Comparison of ENCODE assay signal across 9 cellular contexts in genomic region chr6:190596-191395, GRCh38.
DNase-seq lines count a peak whose midpoint lies in the region; ATAC-seq and TF ChIP-seq lines count a peak whose summit lies in the region.
"Had no signal": no experiment of that assay in that cellular context is flagged by ENCODE, and none has a peak within 500 bp of the region (broad histone marks: within the 10 kb centered on the region; RNA-seq: fewer than 3 reads in every experiment).

No MANE protein-coding gene starts in this region.

- TF ChIP-seq CTCF in HFFc6 (IDR thresholded peaks at IDR 0.05): no peak

- peak overlapping the region; percentile 86 for H3K27ac Mint-ChIP-seq in activated CD4-positive, alpha-beta T cell treated with anti-CD3 and anti-CD28 coated beads, Interleukin-2, amount 10 ng/mL, durations not matched to agents 7 days and 5 days
- peak overlapping the region; percentile 87 for H3K27ac Mint-ChIP-seq in activated naive CD8-positive, alpha-beta T cell treated with anti-CD3 and anti-CD28 coated beads for 36 hours
- H3K27ac Mint-ChIP-seq in HFFc6: no peak overlapping the region

- POLR2A ChIA-PET in activated CD4-positive, alpha-beta T cell treated with anti-CD3 and anti-CD28 coated beads, Interleukin-2, amount 10 ng/mL, durations not matched to agents 7 days and 5 days (lab: Charles Lee): interaction anchor here (0.6 to 1.1 kb wide), 2 partner anchors 16 to 143 kb away, joined by 3 to 4 read pairs; no protein-coding TSS in a partner anchor

- CTCF ChIA-PET in activated CD4-positive, alpha-beta T cell treated with anti-CD3 and anti-CD28 coated beads, Interleukin-2, amount 10 ng/mL, durations not matched to agents 7 days and 5 days (lab: Charles Lee): interaction anchor here (0.7 to 4.6 kb wide), 11 partner anchors 10 to 308 kb away, joined by 3 to 34 read pairs (median 4); partner anchors contain the start of gene IRF4

- DNase-seq in activated CD4-positive, alpha-beta T cell treated with anti-CD3 and anti-CD28 coated beads, Interleukin-2, amount 10 ng/mL, durations not matched to agents 7 days and 5 days: peak; percentile 27
- DNase-seq in activated CD4-positive, alpha-beta T cell treated with anti-CD3 and anti-CD28 coated beads for 48 hours: no peak
- DNase-seq in Kasumi-1 (lab: John Stamatoyannopoulos, UW): peak; percentile 12 to 20
- DNase-seq in activated naive CD8-positive, alpha-beta T cell treated with anti-CD3 and anti-CD28 coated beads for 36 hours: peak; percentile 19
- DNase-seq in sciatic nerve (ENCODE audit: low spot score): peak; percentile 49
- DNase-seq in HFFc6: no peak
- DNase-seq in GM19240 (ENCODE audit: insufficient read length, low spot score): no peak
- DNase-seq: NCI-H226 had no signal

- peaks cover 62% of the 10 kb centered on the region for H3K4me1 Mint-ChIP-seq in activated CD4-positive, alpha-beta T cell treated with anti-CD3 and anti-CD28 coated beads, Interleukin-2, amount 10 ng/mL, durations not matched to agents 7 days and 5 days
- H3K4me1 Mint-ChIP-seq in activated naive CD8-positive, alpha-beta T cell treated with anti-CD3 and anti-CD28 coated beads for 36 hours: peaks cover 57% of the 10 kb centered on the region
- peaks cover 15% of the 10 kb centered on the region for H3K4me1 Mint-ChIP-seq in HFFc6 (ENCODE audit: low read depth)

- no peaks in the 10 kb centered on the region for H3K27me3 Mint-ChIP-seq in activated CD4-positive, alpha-beta T cell treated with anti-CD3 and anti-CD28 coated beads, Interleukin-2, amount 10 ng/mL, durations not matched to agents 7 days and 5 days
- H3K27me3 Mint-ChIP-seq in activated naive CD8-positive, alpha-beta T cell treated with anti-CD3 and anti-CD28 coated beads for 36 hours: no peaks in the 10 kb centered on the region
- H3K27me3 Mint-ChIP-seq in HFFc6 (ENCODE audit: insufficient read depth): peaks cover 14% of the 10 kb centered on the region

- H3K9me3 Mint-ChIP-seq in activated CD4-positive, alpha-beta T cell treated with anti-CD3 and anti-CD28 coated beads, Interleukin-2, amount 10 ng/mL, durations not matched to agents 7 days and 5 days: no peaks in the 10 kb centered on the region
- H3K9me3 Mint-ChIP-seq in activated naive CD8-positive, alpha-beta T cell treated with anti-CD3 and anti-CD28 coated beads for 36 hours: peaks cover 17% of the 10 kb centered on the region
- H3K9me3 Mint-ChIP-seq in HFFc6: no peaks in the 10 kb centered on the region

- intact Hi-C loops in sciatic nerve (cut with DNase I): no loop called here

- no peaks in the 10 kb centered on the region for H3K36me3 Mint-ChIP-seq in activated CD4-positive, alpha-beta T cell treated with anti-CD3 and anti-CD28 coated beads, Interleukin-2, amount 10 ng/mL, durations not matched to agents 7 days and 5 days (ENCODE audit: low read depth)
- no peaks in the 10 kb centered on the region for H3K36me3 Mint-ChIP-seq in activated naive CD8-positive, alpha-beta T cell treated with anti-CD3 and anti-CD28 coated beads for 36 hours
- H3K36me3 Mint-ChIP-seq in HFFc6 (ENCODE audit: low read depth): no peaks in the 10 kb centered on the region

- no peak for TF ChIP-seq POLR2A in GM18505 (IDR thresholded peaks at IDR 0.05; ENCODE audit: borderline replicate concordance, extremely low read depth, insufficient read depth, insufficient read length)

- no peak overlapping the region for H3K4me3 Mint-ChIP-seq in activated CD4-positive, alpha-beta T cell treated with anti-CD3 and anti-CD28 coated beads, Interleukin-2, amount 10 ng/mL, durations not matched to agents 7 days and 5 days
- no peak overlapping the region for H3K4me3 Mint-ChIP-seq in activated naive CD8-positive, alpha-beta T cell treated with anti-CD3 and anti-CD28 coated beads for 36 hours
- H3K4me3 Mint-ChIP-seq in HFFc6: no peak overlapping the region

- no peak for ATAC-seq in sciatic nerve
- no peak for ATAC-seq in GM18505 (IDR thresholded peaks at IDR 0.05; ENCODE audit: unreplicated experiment)

Comparison
In these comparisons a context has a peak if more than half of its experiments do, and no peak if none do; other contexts are left out.
1. DNase-seq: peak in activated CD4-positive, alpha-beta T cell treated with anti-CD3 and anti-CD28 coated beads, Interleukin-2, amount 10 ng/mL, durations not matched to agents 7 days and 5 days (single experiment), Kasumi-1 (2 of 2), activated naive CD8-positive, alpha-beta T cell treated with anti-CD3 and anti-CD28 coated beads for 36 hours (single experiment) and sciatic nerve (single experiment); none in activated CD4-positive, alpha-beta T cell treated with anti-CD3 and anti-CD28 coated beads for 48 hours (single experiment), HFFc6 (single experiment) and GM19240 (single experiment).